8 cellular contexts compared by ENCODE assay signal in the genomic region with DNA sequence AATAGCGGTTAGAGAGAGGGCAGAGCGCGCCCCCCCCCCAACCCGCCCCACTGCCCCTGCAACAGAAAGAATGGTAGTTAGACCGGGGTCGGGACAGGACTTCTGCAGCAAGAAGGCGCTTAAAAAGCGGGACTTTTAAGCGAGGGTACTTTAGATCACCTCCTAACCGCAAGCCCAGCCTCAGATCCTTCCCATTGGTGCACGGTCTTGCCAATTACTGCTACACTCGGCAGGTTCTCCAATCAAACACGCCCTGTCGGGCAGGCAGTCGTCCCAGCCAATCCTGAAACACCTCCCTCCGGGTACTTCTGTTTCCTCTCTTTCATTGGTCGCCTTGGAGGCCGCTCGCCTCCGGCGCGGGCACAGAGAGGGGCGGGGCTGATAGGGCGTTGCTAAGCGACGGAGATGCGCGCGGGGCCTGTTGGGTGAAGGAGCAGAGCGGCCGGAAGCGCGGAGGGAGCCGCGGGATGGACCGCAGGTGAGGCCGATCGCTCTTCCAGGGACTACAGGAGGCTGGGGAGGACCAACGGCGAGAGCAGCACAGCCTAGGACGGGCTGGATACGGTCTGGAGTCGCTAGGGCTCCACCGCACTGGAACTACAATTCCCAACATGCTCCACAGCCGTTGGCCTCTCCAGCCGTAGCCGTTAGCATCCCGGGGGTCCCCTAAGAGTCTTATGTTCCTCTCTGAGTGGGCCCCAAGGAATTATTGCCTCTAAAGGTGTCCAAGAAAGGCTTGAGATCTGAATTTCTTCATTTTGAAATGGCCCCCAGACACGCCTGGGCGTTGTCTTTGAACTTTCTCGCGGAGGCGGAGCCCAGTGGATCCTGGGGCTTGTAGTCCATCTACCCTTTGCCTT. TPM values are rescaled to one million over a fixed set of nuclear protein-coding genes. Genes with fewer than 3 reads are reported as not detected.
A peak's percentile ranks its signal among the peaks of the same experiment; 100 is the strongest.
DNase-seq lines count a peak whose midpoint lies in the region; ATAC-seq, FAIRE-seq and TF ChIP-seq lines count a peak whose summit lies in the region.

A gene (plus strand): TSS at position 428 of the 860 bp plus-strand sequence. CDS start 40 bp downstream, at position 468.

- TF ChIP-seq CTCF in AG04449 (IDR thresholded peaks at IDR 0.05; ENCODE audit: insufficient read depth, low read length, missing control alignments), result no peak
- no peak for TF ChIP-seq CTCF in WI38 (IDR thresholded peaks at IDR 0.05; ENCODE audit: low read depth, low read length)
- TF ChIP-seq CTCF in bronchial epithelial cell (IDR thresholded peaks at IDR 0.05; ENCODE audit: insufficient read depth, low read length, severe bottlenecking), result no peak

- H3K27me3 ChIP-seq in bronchial epithelial cell (ENCODE audit: control insufficient read depth, insufficient read depth, low read length) (no peaks in the 10 kb centered on the region), small intestine (ENCODE audit: control insufficient read depth in 2 of 2, insufficient read depth in 2 of 2, low read length in 2 of 2) (no peaks in the 10 kb centered on the region)

- peak; percentile 98 for DNase-seq in AG04449 (ENCODE audit: low read depth, low spot score)
- peak; percentile 100 for DNase-seq in NCI-H2227 treated with DMSO at 0.1 percent for 48 hours (lab: John Stamatoyannopoulos, UW)
- DNase-seq in bronchial epithelial cell (ENCODE audit: low read depth), result peak; percentile 98
- DNase-seq in iPS-NIHi11 (ENCODE audit: low spot score), result peak; percentile 94
- peak; percentile 100 for DNase-seq in small intestine

- no peaks in the 10 kb centered on the region for H3K9me3 ChIP-seq in small intestine (ENCODE audit: control insufficient read depth, low read depth)

- WGBS in small intestine, 3 donors, result 0 to 1% (median 0%) methylated on average over 53 of the region's 53 CpGs

- H3K36me3 ChIP-seq in bronchial epithelial cell (ENCODE audit: control insufficient read depth, insufficient read depth, low read length), result peaks cover 18% of the 10 kb centered on the region
- peaks cover 3 to 6% of the 10 kb centered on the region in 2 donors for H3K36me3 ChIP-seq in small intestine (ENCODE audit: control insufficient read depth in 2 of 2, insufficient read depth in 2 of 2, low read length in 2 of 2)

- CTCF ChIA-PET in AG04449 (lab: Yijun Ruan, JAX), result interaction anchor here (1.0 kb wide), 1 partner anchor 12 kb away, joined by 4 read pairs; a partner anchor contains a TSS

- H3K27ac ChIP-seq in small intestine (ENCODE audit: low read depth in 1 of 2, low read length in 1 of 2), result peak within 1 kb of the TSS; percentile 80 to 92

- ATAC-seq in GM18907 (IDR thresholded peaks at IDR 0.05; ENCODE audit: unreplicated experiment), result peak; percentile 93
- ATAC-seq in HG03159 (IDR thresholded peaks at IDR 0.05; ENCODE audit: unreplicated experiment), result peak; percentile 93

- H3K4me1 ChIP-seq in small intestine (ENCODE audit: control insufficient read depth in 2 of 2, insufficient read depth in 1 of 2, low read depth in 1 of 2, low read length in 1 of 2), result peaks cover 0 to 15% of the 10 kb centered on the region in 2 donors

- peak within 1 kb of the TSS; percentile 96 for H3K4me3 ChIP-seq in AG04449 (ENCODE audit: low read depth, low read length)
- peak within 1 kb of the TSS; percentile 96 for H3K4me3 ChIP-seq in WI38 (ENCODE audit: low read depth, low read length)
- H3K4me3 ChIP-seq in bronchial epithelial cell (ENCODE audit: low read depth, low read length), result peak within 1 kb of the TSS; percentile 76
- H3K4me3 ChIP-seq in small intestine (ENCODE audit: low read depth in 1 of 2, low read length in 2 of 2), result peak within 1 kb of the TSS; percentile 56 to 77

- peak; percentile 95 for FAIRE-seq in bronchial epithelial cell (lab: Jason Lieb, UNC)
- FAIRE-seq in small intestine (lab: Jason Lieb, UNC), result peak; percentile 90

- POLR2A ChIA-PET in AG04449 (lab: Yijun Ruan, JAX), result interaction anchor here (1.8 to 2.0 kb wide), 2 partner anchors 10 to 13 kb away, joined by 7 to 14 read pairs; a partner anchor contains a TSS

RNA-seq across cellular contexts. Expression of the gene that starts here (rescaled TPM):
- total RNA-seq in bronchial epithelial cell, result 1.3 and 2.6 TPM in 2 replicates
- 10 to 100 TPM in 1 of 3 donors, 1 to 10 TPM in 2; 1.8 to 10.6 (median 1.9) TPM for polyA plus RNA-seq in small intestine

Comparison
In these comparisons a context has a peak if more than half of its experiments do, and no peak if none do; other contexts are left out.
1. Peak in every context shown above with its lines: DNase-seq, ATAC-seq, H3K4me3 ChIP-seq and H3K27ac ChIP-seq.